In genomic region chr5:174724484-174725260, GRCh38 we compare ENCODE assay signal across 8 cellular contexts. TPM values are rescaled to one million over a fixed set of nuclear protein-coding genes. Genes with fewer than 3 reads are reported as not detected.
DNase-seq lines count a peak whose midpoint lies in the region; ATAC-seq, FAIRE-seq and TF ChIP-seq lines count a peak whose summit lies in the region.

Gene MSX2, plus strand, starts transcription at chr5:174724582. Its CDS starts 78 bp downstream, at chr5:174724660.

- ATAC-seq in Right ventricle myocardium superior (ENCODE audit: poor library complexity) (peak; percentile 100), omental fat pad (ENCODE audit: low FRiP score) (peak; percentile 81), GM18858 (IDR thresholded peaks at IDR 0.05; ENCODE audit: unreplicated experiment) (no peak)

- H3K27me3 Mint-ChIP-seq in CD14-positive monocyte (ENCODE audit: low read depth in 3 of 3), result peaks cover 91 to 99% (median 93%) of the 10 kb centered on the region in 3 donors

- peak within 1 kb of the TSS; percentile 82 for H3K4me3 ChIP-seq in adipocyte (ENCODE audit: low read length)

- FAIRE-seq in urothelium cell line (lab: Jason Lieb, UNC), result peak; percentile 5

- H3K27ac Mint-ChIP-seq in CD14-positive monocyte, result no peak within 1 kb of the TSS

- peak within 1 kb of the TSS; percentile 84 for H3K9ac ChIP-seq in adipocyte (ENCODE audit: low read length)

- TF ChIP-seq CTCF in CD14-positive monocyte (IDR thresholded peaks at IDR 0.05) (no peak), omental fat pad (IDR thresholded peaks at IDR 0.05) (no peak)

- H3K9me3 ChIP-seq in adipocyte (ENCODE audit: control insufficient read depth, low read length), result no peaks in the 10 kb centered on the region

- H3K36me3 ChIP-seq in adipocyte (ENCODE audit: control insufficient read depth, insufficient read depth, low read length, severe bottlenecking), result no peaks in the 10 kb centered on the region

- H3K4me3 Mint-ChIP-seq in CD14-positive monocyte, result peak within 1 kb of the TSS; percentile 51 to 87

- peaks cover 50% of the 10 kb centered on the region for H3K27me3 ChIP-seq in adipocyte (replicated peaks; ENCODE audit: control insufficient read depth, insufficient read depth, low read length)

- peaks cover 13% of the 10 kb centered on the region for H3K4me1 Mint-ChIP-seq in CD14-positive monocyte

- no peak for DNase-seq in CD14-positive monocyte (ENCODE audit: low spot score)
- DNase-seq in NCI-H2171 treated with DMSO at 0.1 percent for 48 hours (lab: John Stamatoyannopoulos, UW), result peak; percentile 24
- peak; percentile 97 for DNase-seq in adipocyte (ENCODE audit: low read depth)
- peak; percentile 94 for DNase-seq in Right ventricle myocardium superior
- DNase-seq in omental fat pad (ENCODE audit: low spot score), result no peak
- DNase-seq in urothelium cell line (ENCODE audit: low spot score), result peak; percentile 97
- DNase-seq in DMS53 (lab: John Stamatoyannopoulos, UW), result no peak

- H3K4me1 ChIP-seq in adipocyte (ENCODE audit: control insufficient read depth, insufficient read depth, low read length), result peaks cover 17% of the 10 kb centered on the region

- intact Hi-C loops in CD14-positive monocyte (cut with micrococcal nuclease) (no loop called here), Right ventricle myocardium superior (cut with DNase I) (no loop called here)

- H3K36me3 Mint-ChIP-seq in CD14-positive monocyte, result peaks cover 8 to 14% of the 10 kb centered on the region in 2 donors

- H3K9me3 Mint-ChIP-seq in CD14-positive monocyte, result peaks cover 9 to 46% (median 36%) of the 10 kb centered on the region in 7 donors

RNA-seq across cellular contexts. Expression of gene MSX2, which starts in this region (rescaled TPM):
- under 1 TPM in 1 of 2 donors, not detected in 1; 0.14 TPM for polyA plus RNA-seq in CD14-positive monocyte
- total RNA-seq in Right ventricle myocardium superior (1.2 TPM), omental fat pad (1 to 10 TPM in 2 of 4 donors, under 1 TPM in 1, not detected in 1; 0.75 to 1.4 (median 1.2) TPM)

Comparison
In these comparisons a context has a peak if more than half of its experiments do, and no peak if none do; other contexts are left out.
1. DNase-seq: peak in NCI-H2171 treated with DMSO at 0.1 percent for 48 hours (single experiment), adipocyte (single experiment), Right ventricle myocardium superior (single experiment) and urothelium cell line (single experiment); none in CD14-positive monocyte (single experiment), omental fat pad (single experiment) and DMS53 (single experiment).